Comparison of ENCODE assay signal across 10 cellular contexts in genomic region chr9:79447308-79447605, GRCh38.
"Had no signal": no experiment of that assay in that cellular context is flagged by ENCODE, and none has a peak within 500 bp of the region (broad histone marks: within the 10 kb centered on the region; RNA-seq: fewer than 3 reads in every experiment).

No MANE protein-coding gene starts in this region.

- H3K4me3 ChIP-seq: GM23338 had no signal

- ATAC-seq: GM23338, HepG2 had no signal

- H3K27ac ChIP-seq: HL-60, KMS-11 had no signal

- H3K9ac ChIP-seq: KMS-11 had no signal

- FAIRE-seq: H1, HepG2 had no signal

- H3K27ac Mint-ChIP-seq: GM23338, HFFc6 had no signal

- H3K4me3 Mint-ChIP-seq: GM23338, H9, HFFc6 had no signal

- DNase-seq: H9, HCEC 1CT, HFFc6, IMR-90, KBM-7 had no signal

- H3K4me2 ChIP-seq: GM23338, KMS-11 had no signal
